Comparison of ENCODE assay signal across 13 cellular contexts in genomic region chr2:149767516-149767974, GRCh38.
DNase-seq lines count a peak whose midpoint lies in the region; ATAC-seq, FAIRE-seq and TF ChIP-seq lines count a peak whose summit lies in the region.
"Had no signal": no experiment of that assay in that cellular context is flagged by ENCODE, and none has a peak within 500 bp of the region (broad histone marks: within the 10 kb centered on the region; RNA-seq: fewer than 3 reads in every experiment).

No MANE protein-coding gene starts in this region.

- no peaks in the 10 kb centered on the region for H3K36me3 ChIP-seq in adipocyte (ENCODE audit: control insufficient read depth, insufficient read depth, low read length, severe bottlenecking)
- H3K36me3 ChIP-seq: thoracic aorta had no signal

- no peak for ATAC-seq in GM21825 (IDR thresholded peaks at IDR 0.05; ENCODE audit: unreplicated experiment)
- no peak for ATAC-seq in GM18870 (IDR thresholded peaks at IDR 0.05; ENCODE audit: unreplicated experiment)

- no peaks in the 10 kb centered on the region for H3K27me3 Mint-ChIP-seq in HFFc6 (ENCODE audit: insufficient read depth)
- H3K27me3 Mint-ChIP-seq: activated CD4-positive, alpha-beta memory T cell treated with anti-CD3 and anti-CD28 coated beads for 36 hours; activated naive CD8-positive, alpha-beta T cell treated with anti-CD3 and anti-CD28 coated beads for 36 hours had no signal

- peak overlapping the region; percentile 80 for H3K4me3 Mint-ChIP-seq in HFFc6
- H3K4me3 Mint-ChIP-seq: activated CD4-positive, alpha-beta memory T cell treated with anti-CD3 and anti-CD28 coated beads for 36 hours; activated naive CD8-positive, alpha-beta T cell treated with anti-CD3 and anti-CD28 coated beads for 36 hours had no signal

- peak overlapping the region; percentile 2 for H3K9ac ChIP-seq in adipocyte (ENCODE audit: low read length)

- no peaks in the 10 kb centered on the region for H3K36me3 Mint-ChIP-seq in HFFc6 (ENCODE audit: low read depth)
- H3K36me3 Mint-ChIP-seq: activated CD4-positive, alpha-beta memory T cell treated with anti-CD3 and anti-CD28 coated beads for 36 hours; activated naive CD8-positive, alpha-beta T cell treated with anti-CD3 and anti-CD28 coated beads for 36 hours had no signal

- H3K27ac Mint-ChIP-seq in HFFc6 = peak overlapping the region; percentile 94
- H3K27ac Mint-ChIP-seq: activated CD4-positive, alpha-beta memory T cell treated with anti-CD3 and anti-CD28 coated beads for 36 hours; activated naive CD8-positive, alpha-beta T cell treated with anti-CD3 and anti-CD28 coated beads for 36 hours had no signal

- TF ChIP-seq CTCF in HFFc6 (IDR thresholded peaks at IDR 0.05) = no peak

- H3K9me3 Mint-ChIP-seq in HFFc6 = no peaks in the 10 kb centered on the region
- H3K9me3 Mint-ChIP-seq: activated CD4-positive, alpha-beta memory T cell treated with anti-CD3 and anti-CD28 coated beads for 36 hours; activated naive CD8-positive, alpha-beta T cell treated with anti-CD3 and anti-CD28 coated beads for 36 hours had no signal

- H3K4me1 Mint-ChIP-seq in HFFc6 (ENCODE audit: low read depth) = peaks cover 53% of the 10 kb centered on the region
- H3K4me1 Mint-ChIP-seq: activated naive CD8-positive, alpha-beta T cell treated with anti-CD3 and anti-CD28 coated beads for 36 hours had no signal

- FAIRE-seq in HTR-8/SVneo (lab: Jason Lieb, UNC) = no peak

- H3K27me3 ChIP-seq in adipocyte (replicated peaks; ENCODE audit: control insufficient read depth, insufficient read depth, low read length) = no peaks in the 10 kb centered on the region

- no peaks in the 10 kb centered on the region for H3K9me3 ChIP-seq in adipocyte (ENCODE audit: control insufficient read depth, low read length)
- H3K9me3 ChIP-seq: thoracic aorta had no signal

- peak; percentile 80 for DNase-seq in HFFc6
- DNase-seq in adipocyte (ENCODE audit: low read depth) = peak; percentile 39
- peak; percentile 77 for DNase-seq in iris pigment epithelial cell (ENCODE audit: low read depth)
- peak; percentile 49 for DNase-seq in stromal cell of bone marrow (ENCODE audit: low read depth)
- no peak for DNase-seq in HTR-8/SVneo (ENCODE audit: insufficient read length, low spot score)
- no peak for DNase-seq in SIG-M5 (lab: John Stamatoyannopoulos, UW)
- DNase-seq: activated CD4-positive, alpha-beta memory T cell treated with anti-CD3 and anti-CD28 coated beads for 36 hours; activated naive CD8-positive, alpha-beta T cell treated with anti-CD3 and anti-CD28 coated beads for 36 hours; erythroblast had no signal

- H3K4me3 ChIP-seq in adipocyte (ENCODE audit: low read length) = peak overlapping the region; percentile 47
- H3K4me3 ChIP-seq: lung, thoracic aorta had no signal

- peaks cover 30% of the 10 kb centered on the region for H3K4me1 ChIP-seq in adipocyte (ENCODE audit: control insufficient read depth, insufficient read depth, low read length)

Comparison
In these comparisons a context has a peak if more than half of its experiments do, and no peak if none do; other contexts are left out.
1. DNase-seq: peak in HFFc6 (single experiment), adipocyte (single experiment), iris pigment epithelial cell (single experiment) and stromal cell of bone marrow (single experiment); none in HTR-8/SVneo (single experiment) and SIG-M5 (single experiment).